ENCODE assay signal across 12 cellular contexts in genomic region chr4:76252271-76252653, GRCh38. TPM values are rescaled to one million over a fixed set of nuclear protein-coding genes. Genes with fewer than 3 reads are reported as not detected.
DNase-seq lines count a peak whose midpoint lies in the region; ATAC-seq and TF ChIP-seq lines count a peak whose summit lies in the region.
"Had no signal": no experiment of that assay in that cellular context is flagged by ENCODE, and none has a peak within 500 bp of the region (broad histone marks: within the 10 kb centered on the region; RNA-seq: fewer than 3 reads in every experiment).

No MANE protein-coding gene starts in this region.

- no peaks in the 10 kb centered on the region for H3K36me3 ChIP-seq in CD8-positive, alpha-beta T cell (ENCODE audit: insufficient read depth, low read length)
- H3K36me3 ChIP-seq in psoas muscle (ENCODE audit: insufficient read depth in 1 of 2, low read depth in 1 of 2) (no peaks in the 10 kb centered on the region), OCI-LY7 (ENCODE audit: insufficient read depth, low read length) (no peaks in the 10 kb centered on the region)

- H3K9me3 Mint-ChIP-seq in CD8-positive, alpha-beta T cell = no peaks in the 10 kb centered on the region
- H3K9me3 Mint-ChIP-seq in T-cell = no peaks in the 10 kb centered on the region
- H3K9me3 Mint-ChIP-seq: CD8-positive, alpha-beta memory T cell; stimulated activated naive B cell treated with anti-CD40 and anti-IgM and Interleukin-4, amounts not matched to agents 10 μg/mL and 1 μg/mL and 100 μg/mL, for 72 hours had no signal

- no peaks in the 10 kb centered on the region for H3K9me3 ChIP-seq in CD8-positive, alpha-beta T cell (ENCODE audit: low read length)
- no peaks in the 10 kb centered on the region for H3K9me3 ChIP-seq in psoas muscle
- no peaks in the 10 kb centered on the region for H3K9me3 ChIP-seq in OCI-LY7 (ENCODE audit: low read length)

- H3K36me3 Mint-ChIP-seq in CD8-positive, alpha-beta T cell = no peaks in the 10 kb centered on the region
- H3K36me3 Mint-ChIP-seq in T-cell = no peaks in the 10 kb centered on the region
- H3K36me3 Mint-ChIP-seq: CD8-positive, alpha-beta memory T cell had no signal

- no peak overlapping the region for H3K4me3 ChIP-seq in CD8-positive, alpha-beta T cell (ENCODE audit: low read depth, low read length)
- peak overlapping the region; percentile 40 for H3K4me3 ChIP-seq in iPS-11a (ENCODE audit: low read depth, low read length)
- peak overlapping the region; percentile 79 for H3K4me3 ChIP-seq in psoas muscle
- no peak overlapping the region for H3K4me3 ChIP-seq in OCI-LY7 (ENCODE audit: low read depth, low read length, poor library complexity, severe bottlenecking)
- H3K4me3 ChIP-seq: GM12878 had no signal

- no peaks in the 10 kb centered on the region for H3K79me2 ChIP-seq in OCI-LY7 (ENCODE audit: insufficient read depth, low read depth, low read length)

- H3K4me2 ChIP-seq in OCI-LY7 (ENCODE audit: low read length) = no peak overlapping the region

- BruUV-seq in OCI-LY7 (replicated peaks; lab: Mats Ljungman, UMichigan) = no TSS peak

- H3K27me3 ChIP-seq in CD8-positive, alpha-beta T cell (ENCODE audit: insufficient read depth, low read length) = peaks cover 21% of the 10 kb centered on the region
- H3K27me3 ChIP-seq in psoas muscle (ENCODE audit: insufficient read depth in 3 of 3, low read length in 2 of 3) = no peaks in the 10 kb centered on the region

- no peaks in the 10 kb centered on the region for H4K20me1 ChIP-seq in OCI-LY7 (ENCODE audit: insufficient read depth, low read length)

- intact Hi-C loops in CD8-positive, alpha-beta T cell (cut with DNase I, micrococcal nuclease) = no loop called here
- intact Hi-C loops in psoas muscle (cut with DNase I) = loop anchor here (5.0 to 10.0 kb wide), 2 partner anchors 50 to 253 kb away; no protein-coding TSS in a partner anchor
- intact Hi-C loops in OCI-LY7 (cut with micrococcal nuclease; ENCODE audit: unreplicated experiment) = no loop called here

- no peak for TF ChIP-seq CTCF in CD8-positive, alpha-beta T cell (IDR thresholded peaks at IDR 0.05)
- TF ChIP-seq CTCF in psoas muscle (IDR thresholded peaks at IDR 0.05) = no peak
- TF ChIP-seq CTCF in OCI-LY7 (conservative IDR thresholded peaks at IDR 0.05; ENCODE audit: low read length) = no peak

- no peak overlapping the region for H3K27ac Mint-ChIP-seq in CD8-positive, alpha-beta T cell
- no peak overlapping the region for H3K27ac Mint-ChIP-seq in T-cell
- H3K27ac Mint-ChIP-seq: CD8-positive, alpha-beta memory T cell; stimulated activated naive B cell treated with anti-CD40 and anti-IgM and Interleukin-4, amounts not matched to agents 10 μg/mL and 1 μg/mL and 100 μg/mL, for 72 hours had no signal

- CTCF ChIA-PET in CD8-positive, alpha-beta T cell (lab: Charles Lee) = interaction anchor here (0.7 to 6.5 kb wide), 5 partner anchors 10 to 126 kb away, joined by 3 to 30 read pairs (median 4); no protein-coding TSS in a partner anchor
- CTCF ChIA-PET in T-cell (lab: Charles Lee) = interaction anchor here in 1 of 2 donors (0.8 kb wide), 1 partner anchor 252 kb away, joined by 5 read pairs; no protein-coding TSS in a partner anchor
- CTCF ChIA-PET in OCI-LY7 (lab: Charles Lee; ENCODE audit: unreplicated experiment) = no interaction called here

- ATAC-seq in CD8-positive, alpha-beta T cell = no peak
- ATAC-seq in T-cell (replicated peaks in 1 of 4) (no peak), psoas muscle (no peak)

- no peaks in the 10 kb centered on the region for H3K9me2 ChIP-seq in OCI-LY7 (ENCODE audit: insufficient read depth, low read length)

- no peak overlapping the region for H3K27ac ChIP-seq in CD8-positive, alpha-beta T cell (ENCODE audit: low read depth, low read length)
- H3K27ac ChIP-seq in psoas muscle (peak overlapping the region; percentile 78), OCI-LY7 (ENCODE audit: low read depth, low read length, poor library complexity, severe bottlenecking) (no peak overlapping the region)

- peak overlapping the region; percentile 54 for H3K4me3 Mint-ChIP-seq in CD8-positive, alpha-beta T cell
- peak overlapping the region in 2 of 3 donors; percentile 53 to 75 for H3K4me3 Mint-ChIP-seq in T-cell

- peaks cover 54% of the 10 kb centered on the region for H3K27me3 Mint-ChIP-seq in CD8-positive, alpha-beta T cell (ENCODE audit: low read depth)
- H3K27me3 Mint-ChIP-seq in T-cell = peaks cover 50 to 58% of the 10 kb centered on the region in 2 donors

- peaks cover 7% of the 10 kb centered on the region for H3K4me1 Mint-ChIP-seq in CD8-positive, alpha-beta T cell (ENCODE audit: low read depth)
- peaks cover 5 to 9% (median 7%) of the 10 kb centered on the region in 3 donors for H3K4me1 Mint-ChIP-seq in T-cell

- peaks cover 6% of the 10 kb centered on the region for H3K4me1 ChIP-seq in CD8-positive, alpha-beta T cell (ENCODE audit: insufficient read depth, low read length)
- H3K4me1 ChIP-seq in psoas muscle = peaks cover 10% of the 10 kb centered on the region
- H3K4me1 ChIP-seq in OCI-LY7 (ENCODE audit: insufficient read depth, low read length, poor library complexity, severe bottlenecking) = no peaks in the 10 kb centered on the region

- no peak overlapping the region for H2AFZ ChIP-seq in OCI-LY7 (ENCODE audit: low read length)

- WGBS in psoas muscle, 3 donors = 68 to 82% (median 75%) methylated on average over 8 of the region's 8 CpGs

- POLR2A ChIA-PET in CD8-positive, alpha-beta T cell (lab: Charles Lee) = no interaction called here
- POLR2A ChIA-PET in T-cell (lab: Charles Lee) = no interaction called here
- POLR2A ChIA-PET in OCI-LY7 (lab: Charles Lee) = interaction anchor here (0.6 kb wide), 2 partner anchors 83 to 648 kb away, joined by 3 read pairs; no protein-coding TSS in a partner anchor

- DNase-seq in CD8-positive, alpha-beta T cell = no peak
- DNase-seq in T-cell (no peak), psoas muscle (no peak), iPS-NIHi11 (ENCODE audit: low spot score) (no peak), OCI-LY7 (ENCODE audit: low spot score) (no peak), medulla oblongata (ENCODE audit: extremely low spot score) (no peak), NCI-H1105 (lab: John Stamatoyannopoulos, UW) (no peak)
- DNase-seq: Karpas-422; stimulated activated naive B cell treated with anti-CD40 and anti-IgM and Interleukin-4, amounts not matched to agents 10 μg/mL and 1 μg/mL and 100 μg/mL, for 72 hours had no signal

RNA-seq across cellular contexts. Expression of gene FAM47E, which starts 0.7 kb away (rescaled TPM):
- under 1 TPM; 0.19 to 0.44 TPM for total RNA-seq in CD8-positive, alpha-beta T cell
- total RNA-seq in T-cell (under 1 TPM in 1 of 5 donors, not detected in 4; 0.19 TPM), psoas muscle (1 to 10 TPM; 1.7 to 4.6 (median 3.2) TPM), OCI-LY7 (2022) (not detected in 2 replicates)
- polyA plus RNA-seq in psoas muscle = 1 to 10 TPM; 1.2 to 2.6 (median 1.5) TPM
- not detected in 2 replicates for total RNA-seq in OCI-LY7 (2014; rRNA removed; shearing (Covaris generic))
- total RNA-seq: CD8-positive, alpha-beta memory T cell; GM12878 had no signal
- polyA plus RNA-seq: CD8-positive, alpha-beta memory T cell had no signal

RNA-seq across cellular contexts. Expression of gene SCARB2, which starts 38.6 kb away (rescaled TPM):
- 10 to 100 TPM; 33.3 to 34.4 TPM for total RNA-seq in CD8-positive, alpha-beta T cell
- total RNA-seq in T-cell (10 to 100 TPM; 20.9 to 37.3 (median 23.2) TPM), psoas muscle (100 to 1,000 TPM; 109 to 199 (median 170) TPM), OCI-LY7 (2022) (0.28 and 1.1 TPM in 2 replicates)
- polyA plus RNA-seq in psoas muscle = 100 to 1,000 TPM in 1 of 3 donors, 10 to 100 TPM in 2; 58.5 to 107 (median 81.7) TPM
- not detected in 2 replicates for total RNA-seq in OCI-LY7 (2014; rRNA removed; shearing (Covaris generic))

RNA-seq across cellular contexts. Expression of gene STBD1, which starts 54.3 kb away (rescaled TPM):
- not detected for total RNA-seq in CD8-positive, alpha-beta T cell
- total RNA-seq in T-cell = 1 to 10 TPM in 3 of 5 donors, under 1 TPM in 2; 0.26 to 2.2 (median 1.0) TPM
- total RNA-seq in psoas muscle = 10 to 100 TPM; 39.8 to 59.7 (median 47.2) TPM
- 10 to 100 TPM; 11.7 to 52.2 (median 32.2) TPM for polyA plus RNA-seq in psoas muscle
- not detected in 2 replicates for total RNA-seq in OCI-LY7 (2014; rRNA removed; shearing (Covaris generic))
- not detected in 2 replicates for total RNA-seq in OCI-LY7 (2022)
- total RNA-seq: GM12878 had no signal

Comparison
In these comparisons a context has a peak if more than half of its experiments do, and no peak if none do; other contexts are left out.
1. H3K4me3 ChIP-seq: peak in iPS-11a (single experiment) and psoas muscle (single experiment); none in CD8-positive, alpha-beta T cell (single experiment) and OCI-LY7 (single experiment).
2. RNA of gene SCARB2, which starts 38.6 kb away (total RNA-seq): 109 to 199 TPM in psoas muscle, 33.3 to 34.4 TPM in CD8-positive, alpha-beta T cell and 20.9 to 37.3 TPM in T-cell; 0.28 to 1.1 TPM in OCI-LY7; every median in the first group is over 10 times any median in the second.
3. RNA of gene STBD1, which starts 54.3 kb away (total RNA-seq): 39.8 to 59.7 TPM in psoas muscle; 0.26 to 2.2 TPM in T-cell, not detected in CD8-positive, alpha-beta T cell and not detected in OCI-LY7; every median in the first group is over 10 times any median in the second.
4. intact Hi-C loops: an anchor here in psoas muscle (5.0 to 10.0 kb wide); none called in CD8-positive, alpha-beta T cell and OCI-LY7.